ENCODE assay signal across 8 cellular contexts in genomic region chr22:20268350-20269012, GRCh38. TPM values are rescaled to one million over a fixed set of nuclear protein-coding genes. Genes with fewer than 3 reads are reported as not detected.
DNase-seq lines count a peak whose midpoint lies in the region; ATAC-seq, FAIRE-seq and TF ChIP-seq lines count a peak whose summit lies in the region.

No MANE protein-coding gene starts in this region.

- H3K9me3 ChIP-seq in ES-I3 (ENCODE audit: control insufficient read depth, insufficient read depth, low read length), result no peaks in the 10 kb centered on the region
- H3K9me3 ChIP-seq in T-helper 17 cell (ENCODE audit: control insufficient read depth, low read length, poor library complexity, severe bottlenecking), result no peaks in the 10 kb centered on the region
- no peaks in the 10 kb centered on the region for H3K9me3 ChIP-seq in iPS-20b (ENCODE audit: insufficient read depth, low read depth, low read length)

- H3K27ac Mint-ChIP-seq in T-helper 17 cell, result no peak overlapping the region

- peak; percentile 36 for FAIRE-seq in HTR-8/SVneo (lab: Jason Lieb, UNC)

- no peak overlapping the region for H3K4me3 ChIP-seq in astrocyte of the spinal cord (ENCODE audit: low read depth, low read length)
- peak overlapping the region; percentile 65; the same call in 1 of the 2 replicates for H3K4me3 ChIP-seq in iPS-20b (ENCODE audit: low read length)

- H3K27me3 Mint-ChIP-seq in T-helper 17 cell, result no peaks in the 10 kb centered on the region

- H3K36me3 ChIP-seq in ES-I3 (ENCODE audit: insufficient read depth, low read length), result no peaks in the 10 kb centered on the region
- H3K36me3 ChIP-seq in iPS-20b (ENCODE audit: insufficient read depth, low read depth, low read length), result no peaks in the 10 kb centered on the region

- no peak overlapping the region for H3K27ac ChIP-seq in iPS-20b (ENCODE audit: low read length)

- no peaks in the 10 kb centered on the region for H3K36me3 Mint-ChIP-seq in T-helper 17 cell (ENCODE audit: low read depth)

- in situ Hi-C loops in astrocyte of the spinal cord (cut with HindIII; ENCODE audit: low sequenced_read_pairs), result no loop called here

- H3K4me3 Mint-ChIP-seq in T-helper 17 cell, result peak overlapping the region; percentile 85

- DNase-seq in HTR-8/SVneo (ENCODE audit: insufficient read length, low spot score) (no peak), T-helper 17 cell (peak; percentile 53 to 55 (median 54)), astrocyte of the spinal cord (ENCODE audit: low read depth, low spot score) (no peak), NCI-H446 treated with DMSO at 0.1 percent for 48 hours (lab: John Stamatoyannopoulos, UW) (no peak), NCI-H226 (no peak)
- peak; percentile 14 to 41 (median 38) for DNase-seq in stimulated activated CD4-positive, alpha-beta T cell treated with anti-CD3 and anti-CD28 coated beads, Interleukin-12 subunit alpha, Interleukin-12 subunit beta, amount 100 ng/mL, for 48 hours (ENCODE audit: low read depth in 2 of 3, low spot score in 1 of 3)

- peak; percentile 88 for ATAC-seq in T-helper 17 cell

- H3K27me3 ChIP-seq in iPS-20b (ENCODE audit: insufficient read depth, low read length), result 0 out of 2 replicates have a peak, but pooled peaks cover 4% of the 10 kb centered on the region

- peak; percentile 60 for TF ChIP-seq CTCF in astrocyte of the spinal cord (IDR thresholded peaks at IDR 0.05; ENCODE audit: low read depth, low read length)

- peaks cover 7% of the 10 kb centered on the region for H3K4me1 Mint-ChIP-seq in T-helper 17 cell

- H3K4me1 ChIP-seq in ES-I3 (ENCODE audit: insufficient read depth, low read length), result no peaks in the 10 kb centered on the region; the same call in 1 of the 2 replicates
- H3K4me1 ChIP-seq in iPS-20b (ENCODE audit: insufficient read depth, low read length), result no peaks in the 10 kb centered on the region

- peak overlapping the region; percentile 58 for H3K9ac ChIP-seq in ES-I3 (ENCODE audit: low read depth, low read length)
- peak overlapping the region; percentile 85; the same call in 1 of the 2 replicates for H3K9ac ChIP-seq in iPS-20b (ENCODE audit: low read depth, low read length)

RNA-seq across cellular contexts. Expression of gene RTN4R, which starts 0.4 kb away (rescaled TPM):
- total RNA-seq in T-helper 17 cell, result 1 to 10 TPM in 1 of 2 donors, under 1 TPM in 1; 0.68 to 2.1 TPM

RNA-seq across cellular contexts. Expression of gene DGCR6L, which starts 51.4 kb away (rescaled TPM):
- 10 to 100 TPM; 29.2 to 31.7 TPM for total RNA-seq in T-helper 17 cell

Comparison
In these comparisons a context has a peak if more than half of its experiments do, and no peak if none do; other contexts are left out.
1. DNase-seq: peak in T-helper 17 cell (3 of 3) and stimulated activated CD4-positive, alpha-beta T cell treated with anti-CD3 and anti-CD28 coated beads, Interleukin-12 subunit alpha, Interleukin-12 subunit beta, amount 100 ng/mL, for 48 hours (3 of 3); none in HTR-8/SVneo (single experiment), astrocyte of the spinal cord (single experiment), NCI-H446 treated with DMSO at 0.1 percent for 48 hours (single experiment) and NCI-H226 (single experiment).